In the genomic region with DNA sequence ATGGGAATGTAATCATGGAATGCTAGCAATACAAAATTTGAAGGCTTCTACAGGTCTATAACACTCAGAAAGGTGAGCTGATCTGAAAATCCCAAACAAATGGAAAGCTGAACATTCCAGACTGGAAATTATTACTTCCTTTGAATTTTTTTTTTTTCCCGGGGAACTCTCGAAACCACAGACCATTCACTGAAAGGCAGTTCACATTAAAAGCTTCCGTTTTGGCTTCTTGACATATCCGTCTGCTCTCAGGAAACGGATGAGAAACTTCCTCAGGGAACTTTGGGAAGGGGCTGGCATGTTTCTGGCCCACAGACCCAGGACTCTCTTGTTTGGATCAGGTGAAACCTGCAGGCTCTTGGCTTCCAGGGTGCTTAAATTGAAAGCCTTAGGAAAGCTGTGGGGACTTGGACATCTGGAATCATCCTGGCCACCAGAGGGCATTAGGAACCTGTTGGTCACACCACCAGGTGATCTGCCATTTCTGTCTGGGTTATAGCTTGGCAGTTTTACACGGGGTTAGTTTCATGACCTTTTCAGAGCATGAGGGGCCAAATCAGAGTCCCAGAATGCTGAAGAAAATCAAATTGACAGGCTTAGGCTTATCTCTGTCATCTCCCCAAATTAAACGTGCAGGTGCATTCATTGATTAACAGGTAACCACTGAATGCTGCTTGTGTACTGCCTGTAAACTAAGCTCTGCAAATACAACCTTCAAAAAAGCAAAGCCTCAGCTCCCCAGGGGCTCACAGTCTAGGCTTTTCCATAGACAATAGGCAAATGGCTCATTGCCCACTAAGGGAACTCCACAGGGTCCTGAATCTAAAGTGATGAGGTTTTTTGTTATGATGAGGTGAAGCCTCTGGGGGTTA, we compare ENCODE assay signal across 9 cellular contexts. TPM values are rescaled to one million over a fixed set of nuclear protein-coding genes. Genes with fewer than 3 reads are reported as not detected.
DNase-seq lines count a peak whose midpoint lies in the region; ATAC-seq, FAIRE-seq and TF ChIP-seq lines count a peak whose summit lies in the region.
"Had no signal": no experiment of that assay in that cellular context is flagged by ENCODE, and none has a peak within 500 bp of the region (broad histone marks: within the 10 kb centered on the region; RNA-seq: fewer than 3 reads in every experiment).

No MANE protein-coding gene starts in this region.

- POLR2A ChIA-PET in K562 (lab: Yijun Ruan, JAX): interaction anchor here (0.6 to 1.7 kb wide), 4 partner anchors 45 to 109 kb away, joined by 3 to 4 read pairs (median 3); no protein-coding TSS in a partner anchor

- TF ChIP-seq EP300 in K562 (IDR thresholded peaks at IDR 0.05; ENCODE audit: low read length): no peak

- DNase-seq in CD1c-positive myeloid dendritic cell (ENCODE audit: extremely low spot score) (peak; percentile 70), NCI-H1092 (lab: John Stamatoyannopoulos, UW) (peak; percentile 89), T-helper 22 cell (ENCODE audit: low read depth) (peak; percentile 16), K562 (ENCODE audit: extremely low read depth in 1 of 4, low spot score in 3 of 4) (peak; percentile 21 to 53 (median 32)), epidermal melanocyte (ENCODE audit: insufficient read length, low spot score) (no peak)
- DNase-seq in stimulated activated CD4-positive, alpha-beta T cell treated with anti-CD3 and anti-CD28 coated beads, Interleukin-2, amount 100 ng/mL, for 48 hours: peak; percentile 36 to 46

- TF ChIP-seq POLR2A in K562 (conservative IDR thresholded peaks at IDR 0.05): no peak

- 2% methylated on average over 7 of the region's 7 CpGs for WGBS in K562 (ENCODE audit: insufficient coverage, low coverage, missing lambda C conversion rate)

- no peaks in the 10 kb centered on the region for H3K9me1 ChIP-seq in K562 (ENCODE audit: control insufficient read depth, insufficient read depth, low read length)

- H3K36me3 ChIP-seq in K562 (ENCODE audit: control insufficient read depth, insufficient read depth, low read length): no peaks in the 10 kb centered on the region

- no peaks in the 10 kb centered on the region for H3K9me3 ChIP-seq in K562 (replicated peaks; ENCODE audit: control insufficient read depth, insufficient read depth, low read depth, low read length)

- ATAC-seq in GM21423 (IDR thresholded peaks at IDR 0.05; ENCODE audit: unreplicated experiment): peak; percentile 46
- peak; percentile 83 for ATAC-seq in K562

- in situ Hi-C loops in K562 (cut with MboI): no loop called here

- H3K9ac ChIP-seq in K562 (ENCODE audit: insufficient read depth in 1 of 2, low read depth in 2 of 2, low read length in 2 of 2): no peak overlapping the region

- H2AFZ ChIP-seq in K562 (ENCODE audit: low read depth, low read length): no peak overlapping the region

- H3K79me2 ChIP-seq in K562 (ENCODE audit: control insufficient read depth, insufficient read depth, low read length): no peaks in the 10 kb centered on the region

- CTCF ChIA-PET in K562 (lab: Yijun Ruan, JAX; ENCODE audit: low intra/inter-chr PET ratio): interaction anchor here (1.3 to 1.5 kb wide), 2 partner anchors 70 to 71 kb away, joined by 5 to 10 read pairs; no protein-coding TSS in a partner anchor

- H3K4me1 ChIP-seq in K562 (replicated peaks in 1 of 2; ENCODE audit: control insufficient read depth in 2 of 2, insufficient read depth in 2 of 2, low read length in 2 of 2): no peaks in the 10 kb centered on the region

- no TSS peak for BruUV-seq in K562 (replicated peaks; lab: Mats Ljungman, UMichigan)

- H4K20me1 ChIP-seq in K562 (replicated peaks; ENCODE audit: control insufficient read depth, insufficient read depth, low read length): no peaks in the 10 kb centered on the region

- peaks cover 0 to 11% of the 10 kb centered on the region in 2 experiments; a peak in 2 of 5 replicates for H3K27me3 ChIP-seq in K562 (ENCODE audit: control insufficient read depth in 2 of 2, insufficient read depth in 2 of 2, low read length in 2 of 2)

- H3K4me3 ChIP-seq in K562: no peak overlapping the region

- TF ChIP-seq RAD21 in K562 (CRISPR knock-in tag; conservative IDR thresholded peaks at IDR 0.05 in 1 of 2, IDR thresholded peaks at IDR 0.05 in 1 of 2): peak; percentile 49 to 63

- no peak overlapping the region for H3K27ac ChIP-seq in K562 (ENCODE audit: extremely low read depth, low read depth, low read length)

- no peak overlapping the region for H3K4me2 ChIP-seq in K562 (ENCODE audit: insufficient read depth, low read length)

- peak; percentile 56 to 65 (median 63) for TF ChIP-seq CTCF in K562 (IDR thresholded peaks at IDR 0.05 in 2 of 3, conservative IDR thresholded peaks at IDR 0.05 in 1 of 3; ENCODE audit: insufficient read depth in 2 of 3, low read depth in 1 of 3, low read length in 3 of 3)

- peak; percentile 70 for FAIRE-seq in K562 (lab: Jason Lieb, UNC)
- peak; percentile 93 for FAIRE-seq in islet of Langerhans (lab: Jason Lieb, UNC)

- intact Hi-C loops in K562 (cut with micrococcal nuclease): loop anchor here (1.0 kb wide), 1 partner anchor 71 kb away; no protein-coding TSS in a partner anchor

TF ChIP-seq in K562, 482 proteins besides CTCF, POLR2A, EP300 and RAD21:
- TF ChIP-seq SMC3 (conservative IDR thresholded peaks at IDR 0.05; ENCODE audit: insufficient read depth, low read depth, low read length) (peak; percentile 64), YY1 (IDR thresholded peaks at IDR 0.05; ENCODE audit: borderline replicate concordance in 1 of 3, control insufficient read depth in 1 of 3, extremely low read depth in 1 of 3, insufficient read depth in 3 of 3, insufficient read length in 1 of 3, insufficient replicate concordance in 2 of 3, low read depth in 1 of 3, low read length in 2 of 3) (peak in 1 of 3 experiments; percentile 12), HNRNPH1 (optimal IDR thresholded peaks at IDR 0.05; ENCODE audit: low read depth, low read length) (no peak), SRSF1 (IDR thresholded peaks at IDR 0.05; ENCODE audit: low read depth, low read length) (no peak), DEAF1 (CRISPR knock-in tag; IDR thresholded peaks at IDR 0.05) (peak; percentile 37; the same call in 1 of the 2 replicates)
TF ChIP-seq in K562: peak in this region for 3.

RNA-seq across cellular contexts. Expression of gene GRAMD1B, which starts 22.7 kb away (rescaled TPM):
- total RNA-seq in K562 (2011; cell fraction: chromatin; rRNA removed; ENCODE audit: low replicate concordance): not detected in 2 replicates
- total RNA-seq in K562 (2011; cell fraction: nucleolus; rRNA removed): not detected in 2 replicates
- total RNA-seq in K562 (2011; cell fraction: nucleoplasm; rRNA removed): not detected in 2 replicates
- total RNA-seq in K562 (2014; rRNA removed) (not detected in 2 replicates), K562 (2014; rRNA removed; fragmentation: Illumina TruSeq; extraction: Trizol) (not detected in 2 replicates), K562 (2015; rRNA removed; fragmentation: Illumina TruSeq; extraction: Trizol) (not detected in 2 replicates), K562 (2021) (0.31 TPM in 2 replicates)
- polyA plus RNA-seq in K562 (2011; rRNA removed) (not detected in 2 replicates), K562 (2014; fragmentation: Illumina TruSeq; extraction: Trizol) (not detected in 2 replicates), K562 (2014; fragmentation: Nextera tagmentation; extraction: Ambion mirVana) (not detected), K562 (2014; rRNA removed) (not detected in 2 replicates)
- polyA plus RNA-seq in K562 (2011; cell fraction: cytosol; rRNA removed): not detected in 2 replicates
- polyA plus RNA-seq in K562 (2011; cell fraction: nucleus; rRNA removed): not detected in 2 replicates
- polyA plus RNA-seq in K562 (2012): 0.03 and 0.19 TPM in 2 replicates
- polyA minus RNA-seq in K562 (2011; rRNA and poly(A)+ RNA removed): not detected in 2 replicates
- polyA minus RNA-seq in K562 (2011; cell fraction: cytosol; rRNA and poly(A)+ RNA removed): 0.10 and 2.9 TPM in 2 replicates
- polyA minus RNA-seq in K562 (2011; cell fraction: nucleus; rRNA and poly(A)+ RNA removed): 0.11 and 0.27 TPM in 2 replicates
- polyA plus RNA-seq: IgD-negative memory B cell had no signal
